In genomic region chr17:48269209-48269608, GRCh38 we compare ENCODE assay signal across 1 cellular context.
TF ChIP-seq lines count a peak whose summit lies in the region.

No MANE protein-coding gene starts in this region.

TF ChIP-seq in K562, 482 proteins besides CTCF, POLR2A, EP300 and RAD21 (continued from another document):
- TF ChIP-seq ZNF512 (tag; IDR thresholded peaks at IDR 0.05) = 0 out of 2 replicates have a peak, but pooled peaks have one; percentile 29
- no peak for TF ChIP-seq ZNF124 (CRISPR knock-in tag; IDR thresholded peaks at IDR 0.05)
- no peak for TF ChIP-seq ZNF77 (CRISPR knock-in tag; IDR thresholded peaks at IDR 0.05)
- TF ChIP-seq ZNF778 (CRISPR knock-in tag; IDR thresholded peaks at IDR 0.05) = no peak
- no peak for TF ChIP-seq SREBF2 (CRISPR knock-in tag; IDR thresholded peaks at IDR 0.05)
- TF ChIP-seq THRB (CRISPR knock-in tag; conservative IDR thresholded peaks at IDR 0.05) = no peak
- TF ChIP-seq PREB (CRISPR knock-in tag; IDR thresholded peaks at IDR 0.05) = no peak
- peak; percentile 99 for TF ChIP-seq HMBOX1 (IDR thresholded peaks at IDR 0.05)
- TF ChIP-seq MECOM (CRISPR knock-in tag; IDR thresholded peaks at IDR 0.05) = no peak
- no peak for TF ChIP-seq THAP12 (CRISPR knock-in tag; IDR thresholded peaks at IDR 0.05)
- TF ChIP-seq ETS2 (tag; IDR thresholded peaks at IDR 0.05; ENCODE audit: borderline replicate concordance, poor library complexity, severe bottlenecking) = no peak
- peak; percentile 44; the same call in 1 of the 2 replicates for TF ChIP-seq TEAD4 (IDR thresholded peaks at IDR 0.05; ENCODE audit: low read length)
- TF ChIP-seq TEAD4 (CRISPR knock-in tag; IDR thresholded peaks at IDR 0.05; ENCODE audit: borderline replicate concordance) = no peak
- TF ChIP-seq SMAD2 (IDR thresholded peaks at IDR 0.05; ENCODE audit: low read depth, low read length) = no peak
- peak; percentile 70 for TF ChIP-seq CBFA2T3 (IDR thresholded peaks at IDR 0.05)
